ENCODE assay signal across 1 cellular context in genomic region chr7:129886184-129886817, GRCh38.
TF ChIP-seq lines count a peak whose summit lies in the region.

No MANE protein-coding gene starts in this region.

TF ChIP-seq in K562, 482 proteins besides CTCF, POLR2A, EP300 and RAD21 (continued from another document):
- no peak for TF ChIP-seq THRA (IDR thresholded peaks at IDR 0.05)
- peak; percentile 59 for TF ChIP-seq CEBPB (tag; IDR thresholded peaks at IDR 0.05)
- no peak for TF ChIP-seq DIDO1 (tag; IDR thresholded peaks at IDR 0.05; ENCODE audit: low read depth)
- no peak for TF ChIP-seq MAFG (tag; conservative IDR thresholded peaks at IDR 0.05)
- TF ChIP-seq RAD51 (IDR thresholded peaks at IDR 0.05; ENCODE audit: borderline replicate concordance, low read depth): no peak
- TF ChIP-seq TFAP4 (CRISPR knock-in tag; IDR thresholded peaks at IDR 0.05; ENCODE audit: borderline replicate concordance): no peak
- TF ChIP-seq PKNOX1 (IDR thresholded peaks at IDR 0.05): 0 out of 2 replicates have a peak, but pooled peaks have one; percentile 16
